Comparison of ENCODE assay signal across 1 cellular context in genomic region chr11:122686106-122686505, GRCh38.
TF ChIP-seq lines count a peak whose summit lies in the region.

No MANE protein-coding gene starts in this region.

TF ChIP-seq in GM23338, 12 proteins besides CTCF, POLR2A, EP300 and RAD21:
- TF ChIP-seq ETS1 (IDR thresholded peaks at IDR 0.05) = no peak
- no peak for TF ChIP-seq ZNF462 (CRISPR knock-in tag; IDR thresholded peaks at IDR 0.05)
TF ChIP-seq in GM23338: peak in this region for 0.
